ENCODE assay signal across 25 cellular contexts in the genomic region with DNA sequence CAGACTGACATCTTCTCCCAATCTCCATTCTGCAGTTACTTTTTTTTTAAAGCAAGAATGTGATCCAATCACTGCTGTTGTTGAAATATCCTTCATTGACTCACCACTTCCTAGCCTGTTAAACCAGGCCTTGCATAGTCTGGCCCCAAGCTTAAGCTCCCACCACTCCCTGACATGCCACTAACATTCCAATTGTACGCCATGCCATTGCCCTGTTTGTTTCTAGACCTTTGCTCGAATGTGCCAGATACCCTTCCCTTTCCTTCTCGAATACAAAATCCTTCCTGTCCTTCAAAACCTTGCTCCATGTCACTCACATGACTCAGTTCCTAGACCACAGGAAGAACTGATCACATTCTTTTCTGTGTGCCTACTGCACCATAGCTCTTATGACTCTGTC.
DNase-seq lines count a peak whose midpoint lies in the region; ATAC-seq, FAIRE-seq and TF ChIP-seq lines count a peak whose summit lies in the region.
"Had no signal": no experiment of that assay in that cellular context is flagged by ENCODE, and none has a peak within 500 bp of the region (broad histone marks: within the 10 kb centered on the region; RNA-seq: fewer than 3 reads in every experiment).

No MANE protein-coding gene starts in this region.

- FAIRE-seq in K562 (lab: Jason Lieb, UNC): no peak
- FAIRE-seq: A204.1, GM12892, GM19239 had no signal

- no peak for ATAC-seq in K562
- ATAC-seq in aorta (ENCODE audit: low FRiP score): no peak
- ATAC-seq: PC-3, SK-N-SH treated with all-trans-retinoic acid at 6 μM for 48 hours had no signal

- no peak overlapping the region for H2AFZ ChIP-seq in K562 (ENCODE audit: low read depth, low read length)

- H3K4me2 ChIP-seq in K562 (ENCODE audit: insufficient read depth, low read length): no peak overlapping the region
- H3K4me2 ChIP-seq: BLaER1 had no signal

- POLR2A ChIA-PET in K562 (lab: Yijun Ruan, JAX): no interaction called here
- POLR2A ChIA-PET in activated CD4-positive, alpha-beta memory T cell treated with anti-CD3 and anti-CD28 coated beads for 36 hours (lab: Charles Lee): no interaction called here

- no peak for TF ChIP-seq POLR2A in K562 (conservative IDR thresholded peaks at IDR 0.05)

- no peak overlapping the region for H3K27ac Mint-ChIP-seq in activated CD4-positive, alpha-beta memory T cell treated with anti-CD3 and anti-CD28 coated beads for 36 hours
- H3K27ac Mint-ChIP-seq: CD4-positive, alpha-beta T cell had no signal

- H3K27me3 ChIP-seq in K562 (ENCODE audit: control insufficient read depth in 2 of 2, insufficient read depth in 2 of 2, low read length in 2 of 2): no peaks in the 10 kb centered on the region
- no peaks in the 10 kb centered on the region for H3K27me3 ChIP-seq in aorta (ENCODE audit: control insufficient read depth in 1 of 2, insufficient read depth in 2 of 2, low read length in 1 of 2)
- H3K27me3 ChIP-seq: BLaER1, SJCRH30 had no signal

- no peaks in the 10 kb centered on the region for H3K79me2 ChIP-seq in K562 (ENCODE audit: control insufficient read depth, insufficient read depth, low read length)

- no peaks in the 10 kb centered on the region for H3K9me1 ChIP-seq in K562 (ENCODE audit: control insufficient read depth, insufficient read depth, low read length)

- 9% methylated on average over 3 of the region's 3 CpGs for WGBS in K562 (ENCODE audit: insufficient coverage, low coverage, missing lambda C conversion rate)
- 75 to 83% methylated on average over 3 of the region's 3 CpGs for WGBS in aorta, 2 donors

- H3K36me3 ChIP-seq in K562 (ENCODE audit: control insufficient read depth, insufficient read depth, low read length) (no peaks in the 10 kb centered on the region), aorta (ENCODE audit: control insufficient read depth in 1 of 2, insufficient read depth in 2 of 2, low read length in 1 of 2) (no peaks in the 10 kb centered on the region)
- H3K36me3 ChIP-seq: BLaER1, SJCRH30 had no signal

- peak; percentile 29 for DNase-seq in GDM1 (lab: John Stamatoyannopoulos, UW)
- no peak for DNase-seq in K562 (ENCODE audit: extremely low read depth in 1 of 4, low spot score in 3 of 4)
- peak; percentile 36 for DNase-seq in kidney tubule cell (ENCODE audit: low spot score)
- no peak for DNase-seq in NCI-H146 (lab: John Stamatoyannopoulos, UW)
- DNase-seq in aorta: no peak
- DNase-seq in activated CD4-positive, CD25-positive, alpha-beta regulatory T cell (lab: John Stamatoyannopoulos, UW): no peak
- no peak for DNase-seq in activated CD4-positive, alpha-beta memory T cell treated with anti-CD3 and anti-CD28 coated beads for 36 hours
- DNase-seq: CD4-positive, alpha-beta T cell; COR-L47; EL; Karpas-422; NCI-H1105; NCI-H2029; NCI-H446 treated with DMSO at 0.1 percent for 48 hours; NCI-H526; NCI-H82; NK-92 treated with Interleukin-12 subunit alpha and Interleukin-12 subunit beta, amount 100 ng/mL, for 24 hours; PC-3; SJCRH30 had no signal

- intact Hi-C loops in K562 (cut with micrococcal nuclease): no loop called here
- intact Hi-C loops in aorta (cut with DNase I): no loop called here
- intact Hi-C loops in activated CD4-positive, alpha-beta memory T cell treated with anti-CD3 and anti-CD28 coated beads for 36 hours (cut with micrococcal nuclease): no loop called here

- H3K4me3 ChIP-seq in K562 (no peak overlapping the region), aorta (ENCODE audit: low read length in 2 of 2) (no peak overlapping the region)
- H3K4me3 ChIP-seq: BLaER1, SJCRH30 had no signal

- H3K4me1 Mint-ChIP-seq in activated CD4-positive, alpha-beta memory T cell treated with anti-CD3 and anti-CD28 coated beads for 36 hours (ENCODE audit: low read depth): no peaks in the 10 kb centered on the region

- H3K36me3 Mint-ChIP-seq in activated CD4-positive, alpha-beta memory T cell treated with anti-CD3 and anti-CD28 coated beads for 36 hours: no peaks in the 10 kb centered on the region

- CTCF ChIA-PET in K562 (lab: Yijun Ruan, JAX; ENCODE audit: low intra/inter-chr PET ratio): no interaction called here
- CTCF ChIA-PET in activated CD4-positive, alpha-beta memory T cell treated with anti-CD3 and anti-CD28 coated beads for 36 hours (lab: Charles Lee): no interaction called here

- no peak for TF ChIP-seq CTCF in K562 (IDR thresholded peaks at IDR 0.05 in 2 of 3, conservative IDR thresholded peaks at IDR 0.05 in 1 of 3; ENCODE audit: insufficient read depth in 2 of 3, low read depth in 1 of 3, low read length in 3 of 3)

- in situ Hi-C loops in K562 (cut with MboI): no loop called here

- no peaks in the 10 kb centered on the region for H3K9me3 Mint-ChIP-seq in activated CD4-positive, alpha-beta memory T cell treated with anti-CD3 and anti-CD28 coated beads for 36 hours
- H3K9me3 Mint-ChIP-seq: CD4-positive, alpha-beta T cell had no signal

- H3K4me1 ChIP-seq in K562 (replicated peaks in 1 of 2; ENCODE audit: control insufficient read depth in 2 of 2, insufficient read depth in 2 of 2, low read length in 2 of 2) (peaks cover 0 to 8% of the 10 kb centered on the region in 2 experiments; a peak in 3 of 5 replicates), aorta (ENCODE audit: control insufficient read depth in 1 of 2, insufficient read depth in 2 of 2, low read length in 2 of 2) (no peaks in the 10 kb centered on the region)
- H3K4me1 ChIP-seq: BLaER1, SJCRH30 had no signal

- peaks cover 5% of the 10 kb centered on the region for H3K27me3 Mint-ChIP-seq in activated CD4-positive, alpha-beta memory T cell treated with anti-CD3 and anti-CD28 coated beads for 36 hours

- no peak overlapping the region for H3K27ac ChIP-seq in K562 (ENCODE audit: extremely low read depth, low read depth, low read length)
- H3K27ac ChIP-seq in aorta (ENCODE audit: low read depth in 1 of 2, low read length in 2 of 2): no peak overlapping the region
- H3K27ac ChIP-seq: BLaER1, HL-60, SJCRH30 had no signal

- no peaks in the 10 kb centered on the region for H4K20me1 ChIP-seq in K562 (replicated peaks; ENCODE audit: control insufficient read depth, insufficient read depth, low read length)
- H4K20me1 ChIP-seq: BLaER1 had no signal

- H3K4me3 Mint-ChIP-seq in activated CD4-positive, alpha-beta memory T cell treated with anti-CD3 and anti-CD28 coated beads for 36 hours: no peak overlapping the region
- H3K4me3 Mint-ChIP-seq: CD4-positive, alpha-beta T cell had no signal

- H3K9ac ChIP-seq in K562 (ENCODE audit: insufficient read depth in 1 of 2, low read depth in 2 of 2, low read length in 2 of 2): no peak overlapping the region
- H3K9ac ChIP-seq: BLaER1 had no signal

- TF ChIP-seq RAD21 in K562 (CRISPR knock-in tag; conservative IDR thresholded peaks at IDR 0.05 in 1 of 2, IDR thresholded peaks at IDR 0.05 in 1 of 2): no peak

- H3K9me3 ChIP-seq in K562 (replicated peaks; ENCODE audit: control insufficient read depth, insufficient read depth, low read depth, low read length): no peaks in the 10 kb centered on the region
- H3K9me3 ChIP-seq in aorta (ENCODE audit: control insufficient read depth, low read length): no peaks in the 10 kb centered on the region
- H3K9me3 ChIP-seq: BLaER1, SJCRH30 had no signal

- TF ChIP-seq EP300 in K562 (IDR thresholded peaks at IDR 0.05; ENCODE audit: low read length): no peak

- no TSS peak for BruUV-seq in K562 (replicated peaks; lab: Mats Ljungman, UMichigan)

TF ChIP-seq in K562, 482 proteins besides CTCF, POLR2A, EP300 and RAD21:
- TF ChIP-seq ZNF324 (CRISPR knock-in tag; IDR thresholded peaks at IDR 0.05) (no peak), ZEB2 (IDR thresholded peaks at IDR 0.05) (no peak)
- TF ChIP-seq, protein P1, sequence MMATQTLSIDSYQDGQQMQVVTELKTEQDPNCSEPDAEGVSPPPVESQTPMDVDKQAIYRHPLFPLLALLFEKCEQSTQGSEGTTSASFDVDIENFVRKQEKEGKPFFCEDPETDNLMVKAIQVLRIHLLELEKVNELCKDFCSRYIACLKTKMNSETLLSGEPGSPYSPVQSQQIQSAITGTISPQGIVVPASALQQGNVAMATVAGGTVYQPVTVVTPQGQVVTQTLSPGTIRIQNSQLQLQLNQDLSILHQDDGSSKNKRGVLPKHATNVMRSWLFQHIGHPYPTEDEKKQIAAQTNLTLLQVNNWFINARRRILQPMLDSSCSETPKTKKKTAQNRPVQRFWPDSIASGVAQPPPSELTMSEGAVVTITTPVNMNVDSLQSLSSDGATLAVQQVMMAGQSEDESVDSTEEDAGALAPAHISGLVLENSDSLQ (IDR thresholded peaks at IDR 0.05): 0 out of 2 replicates have a peak, but pooled peaks have one; percentile 25
- TF ChIP-seq, protein P2, sequence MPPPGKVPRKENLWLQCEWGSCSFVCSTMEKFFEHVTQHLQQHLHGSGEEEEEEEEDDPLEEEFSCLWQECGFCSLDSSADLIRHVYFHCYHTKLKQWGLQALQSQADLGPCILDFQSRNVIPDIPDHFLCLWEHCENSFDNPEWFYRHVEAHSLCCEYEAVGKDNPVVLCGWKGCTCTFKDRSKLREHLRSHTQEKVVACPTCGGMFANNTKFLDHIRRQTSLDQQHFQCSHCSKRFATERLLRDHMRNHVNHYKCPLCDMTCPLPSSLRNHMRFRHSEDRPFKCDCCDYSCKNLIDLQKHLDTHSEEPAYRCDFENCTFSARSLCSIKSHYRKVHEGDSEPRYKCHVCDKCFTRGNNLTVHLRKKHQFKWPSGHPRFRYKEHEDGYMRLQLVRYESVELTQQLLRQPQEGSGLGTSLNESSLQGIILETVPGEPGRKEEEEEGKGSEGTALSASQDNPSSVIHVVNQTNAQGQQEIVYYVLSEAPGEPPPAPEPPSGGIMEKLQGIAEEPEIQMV (tag; conservative IDR thresholded peaks at IDR 0.05; ENCODE audit: low read depth): no peak

Comparison
In these comparisons a context has a peak if more than half of its experiments do, and no peak if none do; other contexts are left out.
1. DNase-seq: peak in GDM1 (single experiment) and kidney tubule cell (single experiment); none in K562 (0 of 4), NCI-H146 (single experiment), aorta (0 of 2), activated CD4-positive, CD25-positive, alpha-beta regulatory T cell (0 of 4) and activated CD4-positive, alpha-beta memory T cell treated with anti-CD3 and anti-CD28 coated beads for 36 hours (single experiment).